Comparison of ENCODE assay signal across 10 cellular contexts in genomic region chr10:78814430-78814806, GRCh38.
"Had no signal": no experiment of that assay in that cellular context is flagged by ENCODE, and none has a peak within 500 bp of the region (broad histone marks: within the 10 kb centered on the region; RNA-seq: fewer than 3 reads in every experiment).

No MANE protein-coding gene starts in this region.

- H3K9me3 Mint-ChIP-seq: GM23338 had no signal

- H3K4me3 ChIP-seq: GM23338, HAP-1 had no signal

- H3K9me3 ChIP-seq: HAP-1 had no signal

- H3K4me3 Mint-ChIP-seq: GM23338, HFFc6 had no signal

- H2AFZ ChIP-seq: GM23338 had no signal

- H3K9ac ChIP-seq: KMS-11 had no signal

- H3K36me3 ChIP-seq: HAP-1 had no signal

- ATAC-seq: GM23338, HCT116 had no signal

- H3K27ac Mint-ChIP-seq: GM23338, HFFc6 had no signal

- H3K27ac ChIP-seq: HL-60, KMS-11 had no signal

- H3K4me2 ChIP-seq: GM23338, KMS-11 had no signal

- DNase-seq: H7, HFFc6, IMR-90, Karpas-422, KBM-7 had no signal

- H3K4me1 ChIP-seq: HAP-1 had no signal
